1 cellular context compared by ENCODE assay signal in genomic region chr2:219554369-219554768, GRCh38.
TF ChIP-seq lines count a peak whose summit lies in the region.

No MANE protein-coding gene starts in this region.

TF ChIP-seq in GM23338, 12 proteins besides CTCF, POLR2A, EP300 and RAD21:
- TF ChIP-seq ZNF114 (CRISPR knock-in tag; IDR thresholded peaks at IDR 0.05): no peak
- no peak for TF ChIP-seq JUNB (IDR thresholded peaks at IDR 0.05; ENCODE audit: unreplicated experiment)
- TF ChIP-seq ZNF331 (CRISPR knock-in tag; IDR thresholded peaks at IDR 0.05; ENCODE audit: low read depth): no peak
- TF ChIP-seq, protein P1, sequence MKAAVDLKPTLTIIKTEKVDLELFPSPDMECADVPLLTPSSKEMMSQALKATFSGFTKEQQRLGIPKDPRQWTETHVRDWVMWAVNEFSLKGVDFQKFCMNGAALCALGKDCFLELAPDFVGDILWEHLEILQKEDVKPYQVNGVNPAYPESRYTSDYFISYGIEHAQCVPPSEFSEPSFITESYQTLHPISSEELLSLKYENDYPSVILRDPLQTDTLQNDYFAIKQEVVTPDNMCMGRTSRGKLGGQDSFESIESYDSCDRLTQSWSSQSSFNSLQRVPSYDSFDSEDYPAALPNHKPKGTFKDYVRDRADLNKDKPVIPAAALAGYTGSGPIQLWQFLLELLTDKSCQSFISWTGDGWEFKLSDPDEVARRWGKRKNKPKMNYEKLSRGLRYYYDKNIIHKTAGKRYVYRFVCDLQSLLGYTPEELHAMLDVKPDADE (IDR thresholded peaks at IDR 0.05): no peak
- TF ChIP-seq CREB1 (CRISPR knock-in tag; IDR thresholded peaks at IDR 0.05; ENCODE audit: low read depth): no peak
- no peak for TF ChIP-seq STAT1 (IDR thresholded peaks at IDR 0.05; ENCODE audit: unreplicated experiment)
- TF ChIP-seq POLR2AphosphoS5 (IDR thresholded peaks at IDR 0.05; ENCODE audit: low read depth): no peak
